1 cellular context compared by ENCODE assay signal in the genomic region with DNA sequence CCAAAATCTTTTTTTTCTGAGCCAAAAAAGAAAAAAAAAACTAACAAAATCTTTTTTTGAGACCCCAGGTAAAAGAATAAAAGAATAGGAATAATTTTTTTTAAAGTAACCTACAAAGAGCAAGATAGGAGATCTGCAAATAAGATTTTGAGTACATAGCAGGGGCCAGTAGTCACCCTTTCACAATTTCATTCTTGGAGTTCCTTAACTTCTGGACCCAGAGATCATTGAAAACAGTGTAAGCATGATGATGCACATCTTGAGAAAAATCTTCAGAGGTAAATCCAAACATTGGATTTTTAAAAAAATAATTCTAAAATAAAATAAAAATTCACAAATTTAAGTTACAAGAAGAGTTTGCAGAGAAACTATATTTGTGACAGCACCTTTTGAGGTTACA.
TF ChIP-seq lines count a peak whose summit lies in the region.

No MANE protein-coding gene starts in this region.

TF ChIP-seq in K562, 482 proteins besides CTCF, POLR2A, EP300 and RAD21:
- no peak for TF ChIP-seq ZC3H8 (IDR thresholded peaks at IDR 0.05)
- TF ChIP-seq RBFOX2 (IDR thresholded peaks at IDR 0.05; ENCODE audit: low read depth, low read length) = 0 out of 2 replicates have a peak, but pooled peaks have one; percentile 41
